In the genomic region with DNA sequence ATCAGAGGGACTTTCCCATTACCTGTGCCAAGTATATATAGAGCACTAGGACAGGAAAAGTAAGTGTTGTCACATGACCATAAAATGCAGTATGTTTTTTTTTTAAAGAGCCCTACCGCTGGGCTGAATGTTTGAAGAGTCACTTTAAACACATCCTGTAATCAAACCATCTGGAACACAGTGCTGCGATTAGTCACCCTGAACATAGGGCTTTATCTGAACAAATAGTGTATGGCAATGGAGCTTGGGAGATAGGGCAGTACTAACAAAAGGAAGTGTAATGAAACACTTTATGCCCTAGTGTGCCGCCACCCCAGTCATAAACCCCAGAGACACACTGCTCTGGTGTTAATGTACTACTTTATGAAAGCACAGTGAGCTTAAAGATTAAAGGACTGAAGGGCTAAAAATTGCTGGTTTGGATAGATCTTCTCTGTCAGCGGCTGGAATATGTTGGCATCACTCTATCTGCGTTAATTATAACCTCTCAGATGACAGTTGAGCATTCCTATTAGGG, we compare ENCODE assay signal across 1 cellular context.
A peak's percentile ranks its signal among the peaks of the same experiment; 100 is the strongest.
TF ChIP-seq lines count a peak whose summit lies in the region.

No MANE protein-coding gene starts in this region.

TF ChIP-seq in K562, 482 proteins besides CTCF, POLR2A, EP300 and RAD21 (continued from another document and continues in another):
- TF ChIP-seq, protein P1, sequence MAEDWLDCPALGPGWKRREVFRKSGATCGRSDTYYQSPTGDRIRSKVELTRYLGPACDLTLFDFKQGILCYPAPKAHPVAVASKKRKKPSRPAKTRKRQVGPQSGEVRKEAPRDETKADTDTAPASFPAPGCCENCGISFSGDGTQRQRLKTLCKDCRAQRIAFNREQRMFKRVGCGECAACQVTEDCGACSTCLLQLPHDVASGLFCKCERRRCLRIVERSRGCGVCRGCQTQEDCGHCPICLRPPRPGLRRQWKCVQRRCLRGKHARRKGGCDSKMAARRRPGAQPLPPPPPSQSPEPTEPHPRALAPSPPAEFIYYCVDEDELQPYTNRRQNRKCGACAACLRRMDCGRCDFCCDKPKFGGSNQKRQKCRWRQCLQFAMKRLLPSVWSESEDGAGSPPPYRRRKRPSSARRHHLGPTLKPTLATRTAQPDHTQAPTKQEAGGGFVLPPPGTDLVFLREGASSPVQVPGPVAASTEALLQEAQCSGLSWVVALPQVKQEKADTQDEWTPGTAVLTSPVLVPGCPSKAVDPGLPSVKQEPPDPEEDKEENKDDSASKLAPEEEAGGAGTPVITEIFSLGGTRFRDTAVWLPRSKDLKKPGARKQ (CRISPR knock-in tag; IDR thresholded peaks at IDR 0.05): no peak
- TF ChIP-seq XRCC5 (IDR thresholded peaks at IDR 0.05; ENCODE audit: low read depth, low read length) (no peak), CBX1 (IDR thresholded peaks at IDR 0.05; ENCODE audit: low read depth) (no peak), ZNF77 (CRISPR knock-in tag; IDR thresholded peaks at IDR 0.05) (no peak), ETS2 (tag; IDR thresholded peaks at IDR 0.05; ENCODE audit: borderline replicate concordance, poor library complexity, severe bottlenecking) (no peak), PTTG1 (tag; IDR thresholded peaks at IDR 0.05; ENCODE audit: low read depth) (no peak), CCNT2 (IDR thresholded peaks at IDR 0.05; ENCODE audit: borderline replicate concordance, extremely low read depth, insufficient read length, low read depth, low read length) (peak; percentile 69), ZNF124 (CRISPR knock-in tag; IDR thresholded peaks at IDR 0.05) (no peak), EZH2 (IDR thresholded peaks at IDR 0.05; ENCODE audit: borderline replicate concordance, low read depth, low read length) (no peak), ZNF785 (CRISPR knock-in tag; IDR thresholded peaks at IDR 0.05) (no peak), NR2F6 (CRISPR knock-in tag; IDR thresholded peaks at IDR 0.05) (no peak), ZNF57 (CRISPR knock-in tag; IDR thresholded peaks at IDR 0.05) (no peak), SOX6 (IDR thresholded peaks at IDR 0.05) (peak; percentile 95), TCF7L2 (IDR thresholded peaks at IDR 0.05; ENCODE audit: low read depth, low read length) (no peak), JUND (IDR thresholded peaks at IDR 0.05; ENCODE audit: borderline replicate concordance, low read depth, low read length) (peak; percentile 95), JUND (tag; IDR thresholded peaks at IDR 0.05; ENCODE audit: borderline replicate concordance, low read depth, low read length) (peak; percentile 92; the same call in 2 of the 3 replicates), ZNF134 (CRISPR knock-in tag; conservative IDR thresholded peaks at IDR 0.05) (no peak)
- TF ChIP-seq, protein P2, sequence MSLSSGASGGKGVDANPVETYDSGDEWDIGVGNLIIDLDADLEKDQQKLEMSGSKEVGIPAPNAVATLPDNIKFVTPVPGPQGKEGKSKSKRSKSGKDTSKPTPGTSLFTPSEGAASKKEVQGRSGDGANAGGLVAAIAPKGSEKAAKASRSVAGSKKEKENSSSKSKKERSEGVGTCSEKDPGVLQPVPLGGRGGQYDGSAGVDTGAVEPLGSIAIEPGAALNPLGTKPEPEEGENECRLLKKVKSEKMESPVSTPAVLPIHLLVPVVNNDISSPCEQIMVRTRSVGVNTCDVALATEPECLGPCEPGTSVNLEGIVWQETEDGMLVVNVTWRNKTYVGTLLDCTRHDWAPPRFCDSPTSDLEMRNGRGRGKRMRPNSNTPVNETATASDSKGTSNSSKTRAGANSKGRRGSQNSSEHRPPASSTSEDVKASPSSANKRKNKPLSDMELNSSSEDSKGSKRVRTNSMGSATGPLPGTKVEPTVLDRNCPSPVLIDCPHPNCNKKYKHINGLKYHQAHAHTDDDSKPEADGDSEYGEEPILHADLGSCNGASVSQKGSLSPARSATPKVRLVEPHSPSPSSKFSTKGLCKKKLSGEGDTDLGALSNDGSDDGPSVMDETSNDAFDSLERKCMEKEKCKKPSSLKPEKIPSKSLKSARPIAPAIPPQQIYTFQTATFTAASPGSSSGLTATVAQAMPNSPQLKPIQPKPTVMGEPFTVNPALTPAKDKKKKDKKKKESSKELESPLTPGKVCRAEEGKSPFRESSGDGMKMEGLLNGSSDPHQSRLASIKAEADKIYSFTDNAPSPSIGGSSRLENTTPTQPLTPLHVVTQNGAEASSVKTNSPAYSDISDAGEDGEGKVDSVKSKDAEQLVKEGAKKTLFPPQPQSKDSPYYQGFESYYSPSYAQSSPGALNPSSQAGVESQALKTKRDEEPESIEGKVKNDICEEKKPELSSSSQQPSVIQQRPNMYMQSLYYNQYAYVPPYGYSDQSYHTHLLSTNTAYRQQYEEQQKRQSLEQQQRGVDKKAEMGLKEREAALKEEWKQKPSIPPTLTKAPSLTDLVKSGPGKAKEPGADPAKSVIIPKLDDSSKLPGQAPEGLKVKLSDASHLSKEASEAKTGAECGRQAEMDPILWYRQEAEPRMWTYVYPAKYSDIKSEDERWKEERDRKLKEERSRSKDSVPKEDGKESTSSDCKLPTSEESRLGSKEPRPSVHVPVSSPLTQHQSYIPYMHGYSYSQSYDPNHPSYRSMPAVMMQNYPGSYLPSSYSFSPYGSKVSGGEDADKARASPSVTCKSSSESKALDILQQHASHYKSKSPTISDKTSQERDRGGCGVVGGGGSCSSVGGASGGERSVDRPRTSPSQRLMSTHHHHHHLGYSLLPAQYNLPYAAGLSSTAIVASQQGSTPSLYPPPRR (CRISPR knock-in tag; IDR thresholded peaks at IDR 0.05; ENCODE audit: borderline replicate concordance): no peak
- TF ChIP-seq, protein P3, sequence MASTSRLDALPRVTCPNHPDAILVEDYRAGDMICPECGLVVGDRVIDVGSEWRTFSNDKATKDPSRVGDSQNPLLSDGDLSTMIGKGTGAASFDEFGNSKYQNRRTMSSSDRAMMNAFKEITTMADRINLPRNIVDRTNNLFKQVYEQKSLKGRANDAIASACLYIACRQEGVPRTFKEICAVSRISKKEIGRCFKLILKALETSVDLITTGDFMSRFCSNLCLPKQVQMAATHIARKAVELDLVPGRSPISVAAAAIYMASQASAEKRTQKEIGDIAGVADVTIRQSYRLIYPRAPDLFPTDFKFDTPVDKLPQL (IDR thresholded peaks at IDR 0.05; ENCODE audit: extremely low read depth, insufficient read length): no peak
- TF ChIP-seq, protein P4, sequence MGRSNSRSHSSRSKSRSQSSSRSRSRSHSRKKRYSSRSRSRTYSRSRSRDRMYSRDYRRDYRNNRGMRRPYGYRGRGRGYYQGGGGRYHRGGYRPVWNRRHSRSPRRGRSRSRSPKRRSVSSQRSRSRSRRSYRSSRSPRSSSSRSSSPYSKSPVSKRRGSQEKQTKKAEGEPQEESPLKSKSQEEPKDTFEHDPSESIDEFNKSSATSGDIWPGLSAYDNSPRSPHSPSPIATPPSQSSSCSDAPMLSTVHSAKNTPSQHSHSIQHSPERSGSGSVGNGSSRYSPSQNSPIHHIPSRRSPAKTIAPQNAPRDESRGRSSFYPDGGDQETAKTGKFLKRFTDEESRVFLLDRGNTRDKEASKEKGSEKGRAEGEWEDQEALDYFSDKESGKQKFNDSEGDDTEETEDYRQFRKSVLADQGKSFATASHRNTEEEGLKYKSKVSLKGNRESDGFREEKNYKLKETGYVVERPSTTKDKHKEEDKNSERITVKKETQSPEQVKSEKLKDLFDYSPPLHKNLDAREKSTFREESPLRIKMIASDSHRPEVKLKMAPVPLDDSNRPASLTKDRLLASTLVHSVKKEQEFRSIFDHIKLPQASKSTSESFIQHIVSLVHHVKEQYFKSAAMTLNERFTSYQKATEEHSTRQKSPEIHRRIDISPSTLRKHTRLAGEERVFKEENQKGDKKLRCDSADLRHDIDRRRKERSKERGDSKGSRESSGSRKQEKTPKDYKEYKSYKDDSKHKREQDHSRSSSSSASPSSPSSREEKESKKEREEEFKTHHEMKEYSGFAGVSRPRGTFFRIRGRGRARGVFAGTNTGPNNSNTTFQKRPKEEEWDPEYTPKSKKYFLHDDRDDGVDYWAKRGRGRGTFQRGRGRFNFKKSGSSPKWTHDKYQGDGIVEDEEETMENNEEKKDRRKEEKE (IDR thresholded peaks at IDR 0.05; ENCODE audit: borderline replicate concordance in 1 of 2, control insufficient read depth in 1 of 2, low read depth in 2 of 2, low read length in 1 of 2): no peak
- TF ChIP-seq, protein P5, sequence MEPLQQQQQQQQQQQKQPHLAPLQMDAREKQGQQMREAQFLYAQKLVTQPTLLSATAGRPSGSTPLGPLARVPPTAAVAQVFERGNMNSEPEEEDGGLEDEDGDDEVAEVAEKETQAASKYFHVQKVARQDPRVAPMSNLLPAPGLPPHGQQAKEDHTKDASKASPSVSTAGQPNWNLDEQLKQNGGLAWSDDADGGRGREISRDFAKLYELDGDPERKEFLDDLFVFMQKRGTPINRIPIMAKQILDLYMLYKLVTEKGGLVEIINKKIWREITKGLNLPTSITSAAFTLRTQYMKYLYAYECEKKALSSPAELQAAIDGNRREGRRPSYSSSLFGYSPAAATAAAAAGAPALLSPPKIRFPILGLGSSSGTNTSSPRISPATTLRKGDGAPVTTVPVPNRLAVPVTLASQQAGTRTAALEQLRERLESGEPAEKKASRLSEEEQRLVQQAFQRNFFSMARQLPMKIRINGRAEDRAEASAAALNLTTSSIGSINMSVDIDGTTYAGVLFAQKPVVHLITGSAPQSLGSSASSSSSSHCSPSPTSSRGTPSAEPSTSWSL (CRISPR knock-in tag; IDR thresholded peaks at IDR 0.05; ENCODE audit: borderline replicate concordance): no peak
- TF ChIP-seq, protein P6, sequence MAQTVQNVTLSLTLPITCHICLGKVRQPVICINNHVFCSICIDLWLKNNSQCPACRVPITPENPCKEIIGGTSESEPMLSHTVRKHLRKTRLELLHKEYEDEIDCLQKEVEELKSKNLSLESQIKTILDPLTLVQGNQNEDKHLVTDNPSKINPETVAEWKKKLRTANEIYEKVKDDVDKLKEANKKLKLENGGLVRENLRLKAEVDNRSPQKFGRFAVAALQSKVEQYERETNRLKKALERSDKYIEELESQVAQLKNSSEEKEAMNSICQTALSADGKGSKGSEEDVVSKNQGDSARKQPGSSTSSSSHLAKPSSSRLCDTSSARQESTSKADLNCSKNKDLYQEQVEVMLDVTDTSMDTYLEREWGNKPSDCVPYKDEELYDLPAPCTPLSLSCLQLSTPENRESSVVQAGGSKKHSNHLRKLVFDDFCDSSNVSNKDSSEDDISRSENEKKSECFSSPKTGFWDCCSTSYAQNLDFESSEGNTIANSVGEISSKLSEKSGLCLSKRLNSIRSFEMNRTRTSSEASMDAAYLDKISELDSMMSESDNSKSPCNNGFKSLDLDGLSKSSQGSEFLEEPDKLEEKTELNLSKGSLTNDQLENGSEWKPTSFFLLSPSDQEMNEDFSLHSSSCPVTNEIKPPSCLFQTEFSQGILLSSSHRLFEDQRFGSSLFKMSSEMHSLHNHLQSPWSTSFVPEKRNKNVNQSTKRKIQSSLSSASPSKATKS (CRISPR knock-in tag; IDR thresholded peaks at IDR 0.05): no peak
- TF ChIP-seq, protein P7, sequence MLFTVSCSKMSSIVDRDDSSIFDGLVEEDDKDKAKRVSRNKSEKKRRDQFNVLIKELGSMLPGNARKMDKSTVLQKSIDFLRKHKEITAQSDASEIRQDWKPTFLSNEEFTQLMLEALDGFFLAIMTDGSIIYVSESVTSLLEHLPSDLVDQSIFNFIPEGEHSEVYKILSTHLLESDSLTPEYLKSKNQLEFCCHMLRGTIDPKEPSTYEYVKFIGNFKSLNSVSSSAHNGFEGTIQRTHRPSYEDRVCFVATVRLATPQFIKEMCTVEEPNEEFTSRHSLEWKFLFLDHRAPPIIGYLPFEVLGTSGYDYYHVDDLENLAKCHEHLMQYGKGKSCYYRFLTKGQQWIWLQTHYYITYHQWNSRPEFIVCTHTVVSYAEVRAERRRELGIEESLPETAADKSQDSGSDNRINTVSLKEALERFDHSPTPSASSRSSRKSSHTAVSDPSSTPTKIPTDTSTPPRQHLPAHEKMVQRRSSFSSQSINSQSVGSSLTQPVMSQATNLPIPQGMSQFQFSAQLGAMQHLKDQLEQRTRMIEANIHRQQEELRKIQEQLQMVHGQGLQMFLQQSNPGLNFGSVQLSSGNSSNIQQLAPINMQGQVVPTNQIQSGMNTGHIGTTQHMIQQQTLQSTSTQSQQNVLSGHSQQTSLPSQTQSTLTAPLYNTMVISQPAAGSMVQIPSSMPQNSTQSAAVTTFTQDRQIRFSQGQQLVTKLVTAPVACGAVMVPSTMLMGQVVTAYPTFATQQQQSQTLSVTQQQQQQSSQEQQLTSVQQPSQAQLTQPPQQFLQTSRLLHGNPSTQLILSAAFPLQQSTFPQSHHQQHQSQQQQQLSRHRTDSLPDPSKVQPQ (CRISPR knock-in tag; IDR thresholded peaks at IDR 0.05; ENCODE audit: borderline replicate concordance): no peak
- TF ChIP-seq, protein P8, sequence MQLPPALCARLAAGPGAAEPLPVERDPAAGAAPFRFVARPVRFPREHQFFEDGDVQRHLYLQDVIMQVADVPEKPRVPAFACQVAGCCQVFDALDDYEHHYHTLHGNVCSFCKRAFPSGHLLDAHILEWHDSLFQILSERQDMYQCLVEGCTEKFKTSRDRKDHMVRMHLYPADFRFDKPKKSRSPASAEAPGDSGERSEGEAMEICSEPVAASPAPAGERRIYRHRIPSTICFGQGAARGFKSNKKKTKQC (CRISPR knock-in tag; IDR thresholded peaks at IDR 0.05): no peak
- TF ChIP-seq, protein P9, sequence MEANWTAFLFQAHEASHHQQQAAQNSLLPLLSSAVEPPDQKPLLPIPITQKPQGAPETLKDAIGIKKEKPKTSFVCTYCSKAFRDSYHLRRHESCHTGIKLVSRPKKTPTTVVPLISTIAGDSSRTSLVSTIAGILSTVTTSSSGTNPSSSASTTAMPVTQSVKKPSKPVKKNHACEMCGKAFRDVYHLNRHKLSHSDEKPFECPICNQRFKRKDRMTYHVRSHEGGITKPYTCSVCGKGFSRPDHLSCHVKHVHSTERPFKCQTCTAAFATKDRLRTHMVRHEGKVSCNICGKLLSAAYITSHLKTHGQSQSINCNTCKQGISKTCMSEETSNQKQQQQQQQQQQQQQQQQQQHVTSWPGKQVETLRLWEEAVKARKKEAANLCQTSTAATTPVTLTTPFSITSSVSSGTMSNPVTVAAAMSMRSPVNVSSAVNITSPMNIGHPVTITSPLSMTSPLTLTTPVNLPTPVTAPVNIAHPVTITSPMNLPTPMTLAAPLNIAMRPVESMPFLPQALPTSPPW (CRISPR knock-in tag; IDR thresholded peaks at IDR 0.05): no peak; the same call in 1 of the 2 replicates
